Comparison of ENCODE assay signal across 3 cellular contexts in the genomic region with DNA sequence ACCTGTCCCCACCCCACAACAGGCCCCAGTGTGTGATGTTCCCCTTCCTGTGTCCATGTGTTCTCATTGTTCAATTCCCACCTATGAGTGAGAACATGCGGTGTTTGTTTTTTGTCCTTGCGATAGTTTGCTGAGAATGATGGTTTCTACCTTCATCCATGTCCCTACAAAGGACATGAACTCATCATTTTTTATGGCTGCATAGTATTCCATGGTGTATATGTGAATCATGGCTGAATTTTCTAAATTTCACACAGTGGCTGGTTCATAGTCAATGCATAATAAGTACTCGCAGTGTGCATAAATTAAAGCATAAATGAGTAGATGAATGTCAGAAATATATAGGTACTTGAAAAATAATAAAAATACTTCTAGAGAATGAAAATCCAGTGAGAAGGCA. TPM values are rescaled to one million over a fixed set of nuclear protein-coding genes. Genes with fewer than 3 reads are reported as not detected.
DNase-seq lines count a peak whose midpoint lies in the region; ATAC-seq, FAIRE-seq and TF ChIP-seq lines count a peak whose summit lies in the region.
"Not testable (repeated sequence)": the region's sequence is repeated elsewhere in the genome, so short reads cannot be mapped to it uniquely, and the experiment has no call there.

No MANE protein-coding gene starts in this region.

- not testable (repeated sequence) for H3K4me2 ChIP-seq in GM12878 (ENCODE audit: control insufficient read depth, insufficient read depth); K562 (ENCODE audit: insufficient read depth, low read length)

- H3K4me1 ChIP-seq in HEK293 (ENCODE audit: control insufficient read depth, insufficient read depth, low read length); GM12878 (ENCODE audit: control insufficient read depth, insufficient read depth, low read length); K562 (replicated peaks in 1 of 2; ENCODE audit: control insufficient read depth in 2 of 2, insufficient read depth in 2 of 2, low read length in 2 of 2): not testable (repeated sequence)

- not testable (repeated sequence) for ATAC-seq in GM12878, K562

- not testable (repeated sequence) for H3K4me3 ChIP-seq in HEK293 (ENCODE audit: low read depth, low read length); GM12878; K562

- not testable (repeated sequence) for TF ChIP-seq RAD21 in GM12878 (IDR thresholded peaks at IDR 0.05; ENCODE audit: insufficient read depth, low read depth, low read length); K562 (CRISPR knock-in tag; conservative IDR thresholded peaks at IDR 0.05 in 1 of 2, IDR thresholded peaks at IDR 0.05 in 1 of 2)

- RAD21 ChIA-PET in GM12878 (lab: Charles Lee; ENCODE audit: unreplicated experiment), result not testable (repeated sequence)

- H3K27ac ChIP-seq in HEK293 (ENCODE audit: extremely low read depth, low read depth, low read length); GM12878 (ENCODE audit: control insufficient read depth, insufficient read depth); K562 (ENCODE audit: extremely low read depth, low read depth, low read length): not testable (repeated sequence)

- CTCF ChIA-PET in HEK293 (lab: Yijun Ruan, JAX); GM12878 (lab: Yijun Ruan, JAX); K562 (lab: Yijun Ruan, JAX; ENCODE audit: low intra/inter-chr PET ratio): not testable (repeated sequence)

- POLR2A ChIA-PET in HEK293 (lab: Yijun Ruan, JAX); GM12878 (lab: Charles Lee); K562 (lab: Yijun Ruan, JAX): not testable (repeated sequence)

- not testable (repeated sequence) for H3K9me3 ChIP-seq in HEK293 (ENCODE audit: control insufficient read depth, insufficient read depth, low read depth, low read length); GM12878 (replicated peaks; ENCODE audit: control insufficient read depth, insufficient read depth, low read length); K562 (replicated peaks; ENCODE audit: control insufficient read depth, insufficient read depth, low read depth, low read length)

- not testable (repeated sequence) for H4K20me1 ChIP-seq in GM12878 (ENCODE audit: control insufficient read depth, insufficient read depth); K562 (replicated peaks; ENCODE audit: control insufficient read depth, insufficient read depth, low read length)

- not testable (repeated sequence) for H3K9me1 ChIP-seq in K562 (ENCODE audit: control insufficient read depth, insufficient read depth, low read length)

- TF ChIP-seq POLR2A in GM12878 (IDR thresholded peaks at IDR 0.05; ENCODE audit: low read depth, low read length); K562 (conservative IDR thresholded peaks at IDR 0.05): not testable (repeated sequence)

- TF ChIP-seq CTCF in HEK293 (tag by site-specific recombination; IDR thresholded peaks at IDR 0.05); GM12878 (IDR thresholded peaks at IDR 0.05 in 2 of 3, conservative IDR thresholded peaks at IDR 0.05 in 1 of 3; ENCODE audit: control insufficient read depth in 2 of 3, extremely low read depth in 1 of 3, insufficient read depth in 1 of 3, low read depth in 3 of 3, low read length in 3 of 3); K562 (IDR thresholded peaks at IDR 0.05 in 2 of 3, conservative IDR thresholded peaks at IDR 0.05 in 1 of 3; ENCODE audit: insufficient read depth in 2 of 3, low read depth in 1 of 3, low read length in 3 of 3): not testable (repeated sequence)

- H3K9ac ChIP-seq in GM12878 (ENCODE audit: control insufficient read depth, insufficient read depth, low read length); K562 (ENCODE audit: insufficient read depth in 1 of 2, low read depth in 2 of 2, low read length in 2 of 2): not testable (repeated sequence)

- FAIRE-seq in GM12878 (lab: Jason Lieb, UNC), result peak; percentile 23
- not testable (repeated sequence) for FAIRE-seq in K562 (lab: Jason Lieb, UNC)

- not testable (repeated sequence) for H3K36me3 ChIP-seq in HEK293 (ENCODE audit: control insufficient read depth in 2 of 2, insufficient read depth in 1 of 2, low read length in 2 of 2); GM12878 (ENCODE audit: control insufficient read depth in 2 of 2, insufficient read depth in 2 of 2, low read length in 1 of 2); K562 (ENCODE audit: control insufficient read depth, insufficient read depth, low read length)

- H2AFZ ChIP-seq in GM12878 (ENCODE audit: control insufficient read depth, low read depth, low read length); K562 (ENCODE audit: low read depth, low read length): not testable (repeated sequence)

- SMC1A ChIA-PET in GM12878 (lab: Charles Lee; ENCODE audit: uncharacterized antibody, unreplicated experiment), result not testable (repeated sequence)

- BruUV-seq in GM12878 (replicated peaks; lab: Mats Ljungman, UMichigan); K562 (replicated peaks; lab: Mats Ljungman, UMichigan): not testable (repeated sequence)

- intact Hi-C loops in GM12878 (cut with micrococcal nuclease; ENCODE audit: unreplicated experiment), result not testable (repeated sequence)
- intact Hi-C loops in K562 (cut with micrococcal nuclease), result loop anchor here (10.0 kb wide), 1 partner anchor 437 kb away; a partner anchor contains a TSS

- not testable (repeated sequence) for H3K27me3 ChIP-seq in GM12878 (replicated peaks in 1 of 2; ENCODE audit: control insufficient read depth in 2 of 2, insufficient read depth in 2 of 2, low read length in 1 of 2); K562 (ENCODE audit: control insufficient read depth in 2 of 2, insufficient read depth in 2 of 2, low read length in 2 of 2)

- not testable (repeated sequence) for TF ChIP-seq EP300 in GM12878 (IDR thresholded peaks at IDR 0.05; ENCODE audit: borderline replicate concordance in 1 of 2, control insufficient read depth in 1 of 2, low read depth in 2 of 2, low read length in 2 of 2); K562 (IDR thresholded peaks at IDR 0.05; ENCODE audit: low read length)

- not testable (repeated sequence) for DNase-seq in GM12878 (ENCODE audit: low read depth, low spot score); K562 (ENCODE audit: extremely low read depth in 1 of 4, low spot score in 3 of 4)

- in situ Hi-C loops in GM12878 (cut with MboI), result loop anchor here (25.0 kb wide), 1 partner anchor 1275 kb away; a partner anchor contains a TSS
- in situ Hi-C loops in K562 (cut with MboI), result not testable (repeated sequence)

- not testable (repeated sequence) for H3K79me2 ChIP-seq in GM12878 (ENCODE audit: control insufficient read depth, insufficient read depth, low read length); K562 (ENCODE audit: control insufficient read depth, insufficient read depth, low read length)

- WGBS in GM12878 (ENCODE audit: insufficient coverage, insufficient replicate concordance, low lambda C conversion rate, missing lambda C conversion rate), result 100% methylated on average over 3 of the region's 3 CpGs
- 73% methylated on average over 3 of the region's 3 CpGs for WGBS in K562 (ENCODE audit: insufficient coverage, low coverage, missing lambda C conversion rate)

RNA-seq across cellular contexts. Expression of a gene that starts 8.4 kb away (rescaled TPM):
- total RNA-seq in GM12878 (2013; cell fraction: nucleolus; rRNA removed), result 13.4 and 15.5 TPM in 2 replicates
- 4.7 and 7.3 TPM in 2 replicates for total RNA-seq in GM12878 (2014; rRNA removed)
- 7.4 and 7.7 TPM in 2 replicates for total RNA-seq in GM12878 (2014; rRNA removed; fragmentation: Illumina TruSeq; extraction: Trizol)
- 3.9 and 5.5 TPM in 2 replicates for total RNA-seq in GM12878 (2021)
- 3.8 TPM for polyA plus RNA-seq in GM12878 (2011; ENCODE audit: low read depth)
- 7.7 and 12.7 TPM in 2 replicates for polyA plus RNA-seq in GM12878 (2011; rRNA removed)
- polyA plus RNA-seq in GM12878 (2011; cell fraction: cytosol; rRNA removed), result 2.2 and 3.1 TPM in 2 replicates
- 4.9 and 5.9 TPM in 2 replicates for polyA plus RNA-seq in GM12878 (2011; cell fraction: nucleus; rRNA removed)
- polyA plus RNA-seq in GM12878 (2012), result 6.6 and 10.6 TPM in 2 replicates
- 6.2 and 11.8 TPM in 2 replicates for polyA plus RNA-seq in GM12878 (2014; fragmentation: Illumina TruSeq; extraction: Trizol)
- 1 to 10 TPM; 6.1 to 7.1 TPM for polyA plus RNA-seq in GM12878 (2014; fragmentation: Nextera tagmentation; extraction: Ambion mirVana)
- 6.2 and 6.8 TPM in 2 replicates for polyA plus RNA-seq in GM12878 (2014; rRNA removed)
- polyA plus RNA-seq in GM12878 (2016; fragmentation: Nextera tagmentation; extraction: Ambion mirVana), result 10 to 100 TPM; 12.2 to 12.6 TPM
- polyA minus RNA-seq in GM12878 (2011; rRNA and poly(A)+ RNA removed), result 5.2 and 6.8 TPM in 2 replicates
- polyA minus RNA-seq in GM12878 (2011; cell fraction: cytosol; rRNA and poly(A)+ RNA removed), result 1.7 and 2.9 TPM in 2 replicates
- 9.2 and 14.8 TPM in 2 replicates for polyA minus RNA-seq in GM12878 (2011; cell fraction: nucleus; rRNA and poly(A)+ RNA removed)
- 7.1 and 8.3 TPM in 2 replicates for total RNA-seq in K562 (2011; cell fraction: chromatin; rRNA removed; ENCODE audit: low replicate concordance)
- 3.6 and 5.7 TPM in 2 replicates for total RNA-seq in K562 (2011; cell fraction: nucleolus; rRNA removed)
- 10.1 and 21.8 TPM in 2 replicates for total RNA-seq in K562 (2011; cell fraction: nucleoplasm; rRNA removed)
- total RNA-seq in K562 (2014; rRNA removed), result 5.1 and 6.4 TPM in 2 replicates
- total RNA-seq in K562 (2014; rRNA removed; fragmentation: Illumina TruSeq; extraction: Trizol), result 11.2 and 13.8 TPM in 2 replicates
- 8.2 and 10.0 TPM in 2 replicates for total RNA-seq in K562 (2015; rRNA removed; fragmentation: Illumina TruSeq; extraction: Trizol)
- 6.6 and 7.7 TPM in 2 replicates for total RNA-seq in K562 (2021)
- 9.6 and 11.7 TPM in 2 replicates for polyA plus RNA-seq in K562 (2011; rRNA removed)
- polyA plus RNA-seq in K562 (2011; cell fraction: cytosol; rRNA removed), result 2.0 and 4.4 TPM in 2 replicates
- polyA plus RNA-seq in K562 (2011; cell fraction: nucleus; rRNA removed), result 6.5 and 9.2 TPM in 2 replicates
- 10.6 and 11.9 TPM in 2 replicates for polyA plus RNA-seq in K562 (2012)
- 8.5 and 9.0 TPM in 2 replicates for polyA plus RNA-seq in K562 (2014; fragmentation: Illumina TruSeq; extraction: Trizol)
- polyA plus RNA-seq in K562 (2014; fragmentation: Nextera tagmentation; extraction: Ambion mirVana), result 10 to 100 TPM; 11.5 to 11.9 TPM
- 9.0 and 12.5 TPM in 2 replicates for polyA plus RNA-seq in K562 (2014; rRNA removed)
- 9.8 and 12.9 TPM in 2 replicates for polyA minus RNA-seq in K562 (2011; rRNA and poly(A)+ RNA removed)
- polyA minus RNA-seq in K562 (2011; cell fraction: cytosol; rRNA and poly(A)+ RNA removed), result 1.6 and 3.5 TPM in 2 replicates
- 12.5 and 14.8 TPM in 2 replicates for polyA minus RNA-seq in K562 (2011; cell fraction: nucleus; rRNA and poly(A)+ RNA removed)

RNA-seq across cellular contexts. Expression of a gene that starts 8.6 kb away (rescaled TPM):
- total RNA-seq in GM12878 (2013; cell fraction: nucleolus; rRNA removed), result 47.0 and 47.5 TPM in 2 replicates
- total RNA-seq in GM12878 (2014; rRNA removed) (13.9 and 15.5 TPM in 2 replicates), GM12878 (2014; rRNA removed; fragmentation: Illumina TruSeq; extraction: Trizol) (14.3 and 14.9 TPM in 2 replicates), GM12878 (2021) (15.1 and 16.0 TPM in 2 replicates), K562 (2014; rRNA removed) (19.1 and 23.1 TPM in 2 replicates), K562 (2014; rRNA removed; fragmentation: Illumina TruSeq; extraction: Trizol) (36.5 and 38.6 TPM in 2 replicates), K562 (2015; rRNA removed; fragmentation: Illumina TruSeq; extraction: Trizol) (32.7 and 32.9 TPM in 2 replicates), K562 (2021) (32.0 and 33.8 TPM in 2 replicates)
- polyA plus RNA-seq in GM12878 (2011; ENCODE audit: low read depth), result 11.6 TPM
- polyA plus RNA-seq in GM12878 (2011; rRNA removed) (20.7 and 32.5 TPM in 2 replicates), GM12878 (2014; fragmentation: Illumina TruSeq; extraction: Trizol) (17.8 and 24.6 TPM in 2 replicates), GM12878 (2014; fragmentation: Nextera tagmentation; extraction: Ambion mirVana) (10 to 100 TPM; 23.9 to 31.9 TPM), GM12878 (2014; rRNA removed) (12.1 and 16.3 TPM in 2 replicates), GM12878 (2016; fragmentation: Nextera tagmentation; extraction: Ambion mirVana) (10 to 100 TPM; 23.6 to 32.0 TPM), K562 (2011; rRNA removed) (37.7 and 50.5 TPM in 2 replicates), K562 (2014; fragmentation: Illumina TruSeq; extraction: Trizol) (31.7 and 40.1 TPM in 2 replicates), K562 (2014; fragmentation: Nextera tagmentation; extraction: Ambion mirVana) (10 to 100 TPM; 67.7 to 76.4 TPM), K562 (2014; rRNA removed) (33.4 and 34.4 TPM in 2 replicates)
- 4.5 and 4.8 TPM in 2 replicates for polyA plus RNA-seq in GM12878 (2011; cell fraction: cytosol; rRNA removed)
- 8.5 and 10.4 TPM in 2 replicates for polyA plus RNA-seq in GM12878 (2011; cell fraction: nucleus; rRNA removed)
- polyA plus RNA-seq in GM12878 (2012), result 14.3 and 16.9 TPM in 2 replicates
- polyA minus RNA-seq in GM12878 (2011; rRNA and poly(A)+ RNA removed), result 4.9 and 10.2 TPM in 2 replicates
- 4.3 and 4.8 TPM in 2 replicates for polyA minus RNA-seq in GM12878 (2011; cell fraction: cytosol; rRNA and poly(A)+ RNA removed)
- polyA minus RNA-seq in GM12878 (2011; cell fraction: nucleus; rRNA and poly(A)+ RNA removed), result 18.6 and 28.9 TPM in 2 replicates
- 14.7 and 34.7 TPM in 2 replicates for total RNA-seq in K562 (2011; cell fraction: chromatin; rRNA removed; ENCODE audit: low replicate concordance)
- 6.0 and 9.2 TPM in 2 replicates for total RNA-seq in K562 (2011; cell fraction: nucleolus; rRNA removed)
- total RNA-seq in K562 (2011; cell fraction: nucleoplasm; rRNA removed), result 15.2 and 21.7 TPM in 2 replicates
- polyA plus RNA-seq in K562 (2011; cell fraction: cytosol; rRNA removed), result 5.0 and 8.1 TPM in 2 replicates
- polyA plus RNA-seq in K562 (2011; cell fraction: nucleus; rRNA removed), result 11.9 and 18.9 TPM in 2 replicates
- 30.7 and 45.2 TPM in 2 replicates for polyA plus RNA-seq in K562 (2012)
- polyA minus RNA-seq in K562 (2011; rRNA and poly(A)+ RNA removed), result 32.1 and 38.7 TPM in 2 replicates
- polyA minus RNA-seq in K562 (2011; cell fraction: cytosol; rRNA and poly(A)+ RNA removed), result 9.7 and 11.9 TPM in 2 replicates
- polyA minus RNA-seq in K562 (2011; cell fraction: nucleus; rRNA and poly(A)+ RNA removed), result 28.9 and 38.8 TPM in 2 replicates
